ENCODE assay signal across 1 cellular context in the genomic region with DNA sequence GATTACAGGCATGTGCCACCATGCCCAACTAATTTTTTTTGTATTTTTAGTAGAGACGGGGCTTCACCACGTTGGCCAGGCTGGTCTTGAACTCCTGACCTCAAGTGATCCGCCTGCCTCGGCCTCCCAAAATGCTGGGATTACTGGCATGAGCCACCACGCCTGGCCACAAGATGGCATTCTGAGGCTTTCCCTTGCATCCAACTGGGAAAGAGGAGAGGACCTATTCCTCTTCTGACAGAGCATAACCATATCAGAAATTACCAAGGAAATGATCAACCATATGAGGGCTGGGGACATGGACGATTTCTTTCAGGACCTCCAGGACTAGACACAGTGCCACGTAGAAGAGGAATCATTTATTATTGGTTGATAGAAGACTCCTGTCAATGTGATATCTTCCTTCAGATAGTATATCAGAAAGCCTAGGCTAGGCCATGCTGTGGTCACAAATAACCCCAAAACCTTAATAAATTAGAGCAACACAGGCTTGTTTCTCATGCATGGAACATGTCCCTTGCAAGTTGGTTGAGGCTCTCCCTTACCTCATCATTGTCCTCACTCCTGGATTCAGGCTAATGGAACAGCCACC.
TF ChIP-seq lines count a peak whose summit lies in the region.

No MANE protein-coding gene starts in this region.

TF ChIP-seq in H1, 55 proteins besides CTCF, POLR2A, EP300 and RAD21 (continued from another document):
- TF ChIP-seq, protein P1, sequence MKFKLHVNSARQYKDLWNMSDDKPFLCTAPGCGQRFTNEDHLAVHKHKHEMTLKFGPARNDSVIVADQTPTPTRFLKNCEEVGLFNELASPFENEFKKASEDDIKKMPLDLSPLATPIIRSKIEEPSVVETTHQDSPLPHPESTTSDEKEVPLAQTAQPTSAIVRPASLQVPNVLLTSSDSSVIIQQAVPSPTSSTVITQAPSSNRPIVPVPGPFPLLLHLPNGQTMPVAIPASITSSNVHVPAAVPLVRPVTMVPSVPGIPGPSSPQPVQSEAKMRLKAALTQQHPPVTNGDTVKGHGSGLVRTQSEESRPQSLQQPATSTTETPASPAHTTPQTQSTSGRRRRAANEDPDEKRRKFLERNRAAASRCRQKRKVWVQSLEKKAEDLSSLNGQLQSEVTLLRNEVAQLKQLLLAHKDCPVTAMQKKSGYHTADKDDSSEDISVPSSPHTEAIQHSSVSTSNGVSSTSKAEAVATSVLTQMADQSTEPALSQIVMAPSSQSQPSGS (IDR thresholded peaks at IDR 0.05; ENCODE audit: low read length): no peak
- TF ChIP-seq CREB1 (IDR thresholded peaks at IDR 0.05) (no peak), EZH2 (IDR thresholded peaks at IDR 0.05; ENCODE audit: low read depth, low read length, severe bottlenecking) (no peak), RNF2 (IDR thresholded peaks at IDR 0.05; ENCODE audit: borderline replicate concordance, low read depth, low read length, missing control alignments, poor library complexity, severe bottlenecking) (no peak), RXRA (IDR thresholded peaks at IDR 0.05; ENCODE audit: insufficient read depth, low read depth, low read length) (no peak), TCF12 (IDR thresholded peaks at IDR 0.05; ENCODE audit: low read depth, low read length) (no peak), ATF3 (IDR thresholded peaks at IDR 0.05; ENCODE audit: insufficient read depth, low read depth, low read length) (no peak), SP2 (IDR thresholded peaks at IDR 0.05; ENCODE audit: low read length) (no peak), JUN (IDR thresholded peaks at IDR 0.05; ENCODE audit: low read depth, low read length) (no peak), SAP30 (IDR thresholded peaks at IDR 0.05; ENCODE audit: insufficient read depth, insufficient replicate concordance, low read length) (no peak)
